Comparison of ENCODE assay signal across 26 cellular contexts in the genomic region with DNA sequence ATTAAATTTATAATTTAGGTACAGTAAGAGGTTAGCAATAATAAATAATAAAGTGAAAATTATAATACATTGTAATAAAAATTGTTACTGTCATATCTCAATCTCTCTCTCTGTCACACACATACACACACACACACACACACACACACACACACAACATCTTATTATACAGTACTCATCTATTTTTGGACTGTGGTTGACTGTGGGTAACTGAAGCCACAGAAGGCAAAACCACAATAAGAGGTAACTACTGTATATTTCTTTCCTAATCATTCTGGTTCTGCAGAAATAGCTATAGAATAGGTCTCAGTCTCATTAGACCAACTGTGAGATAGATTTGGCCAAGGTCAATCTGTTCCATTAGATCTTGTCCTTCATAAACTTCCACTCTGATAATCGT. TPM values are rescaled to one million over a fixed set of nuclear protein-coding genes. Genes with fewer than 3 reads are reported as not detected.
DNase-seq lines count a peak whose midpoint lies in the region; ATAC-seq, FAIRE-seq and TF ChIP-seq lines count a peak whose summit lies in the region.
"Had no signal": no experiment of that assay in that cellular context is flagged by ENCODE, and none has a peak within 500 bp of the region (broad histone marks: within the 10 kb centered on the region; RNA-seq: fewer than 3 reads in every experiment).

No MANE protein-coding gene starts in this region.

- H2BK20ac ChIP-seq in H1 (ENCODE audit: low read length) = no peak overlapping the region

- no peak overlapping the region for H2BK12ac ChIP-seq in H1 (ENCODE audit: low read depth, low read length)

- TF ChIP-seq CTCF in MM.1S (IDR thresholded peaks at IDR 0.05; ENCODE audit: low read length) (no peak), H1 (IDR thresholded peaks at IDR 0.05; ENCODE audit: control extremely low read depth in 1 of 3, insufficient read depth in 1 of 3, low read depth in 1 of 3, low read length in 3 of 3) (no peak)

- TF ChIP-seq EP300 in H1 (IDR thresholded peaks at IDR 0.05; ENCODE audit: borderline replicate concordance in 1 of 2, low read depth in 2 of 2, low read length in 2 of 2) = no peak

- H3K27me3 ChIP-seq in BLaER1 (no peaks in the 10 kb centered on the region), MM.1S (replicated peaks; ENCODE audit: insufficient read depth, low read length) (no peaks in the 10 kb centered on the region), H1 (replicated peaks in 1 of 4; ENCODE audit: control insufficient read depth in 3 of 4, extremely low read depth in 1 of 4, insufficient read depth in 3 of 4, low read length in 3 of 4) (no peaks in the 10 kb centered on the region)
- H3K27me3 ChIP-seq: hepatocyte, Peyer's patch, upper lobe of left lung had no signal

- H3K79me1 ChIP-seq in H1 (ENCODE audit: low read depth, low read length) = no peaks in the 10 kb centered on the region

- H3K4me2 ChIP-seq in BLaER1 (peak overlapping the region; percentile 70), MM.1S (ENCODE audit: low read depth, low read length) (peak overlapping the region; percentile 38), H1 (ENCODE audit: insufficient read depth in 1 of 2, low read depth in 2 of 2, low read length in 2 of 2) (no peak overlapping the region)
- H3K4me2 ChIP-seq: A549, hepatocyte had no signal

- H4K20me1 ChIP-seq in BLaER1 (no peaks in the 10 kb centered on the region), MM.1S (ENCODE audit: insufficient read depth, low read length) (no peaks in the 10 kb centered on the region), H1 (replicated peaks in 1 of 2; ENCODE audit: control insufficient read depth in 1 of 2, insufficient read depth in 2 of 2, low read length in 2 of 2) (no peaks in the 10 kb centered on the region)

- no peaks in the 10 kb centered on the region for H3K9me2 ChIP-seq in MM.1S (replicated peaks; ENCODE audit: insufficient read depth, low read length)

- H3K27ac ChIP-seq in BLaER1 (no peak overlapping the region), MM.1S (ENCODE audit: low read length) (no peak overlapping the region), H1 (ENCODE audit: low read depth, low read length) (no peak overlapping the region)
- H3K27ac ChIP-seq: A549, hepatocyte, Peyer's patch, upper lobe of left lung had no signal

- peak; percentile 93 for DNase-seq in MM.1S
- DNase-seq in OCI-M1 (lab: John Stamatoyannopoulos, UW) = peak; percentile 53
- DNase-seq in H1 (ENCODE audit: low read depth in 1 of 2, low spot score in 2 of 2) = no peak
- no peak for DNase-seq in activated CD4-positive, CD25-positive, alpha-beta regulatory T cell (lab: John Stamatoyannopoulos, UW)
- no peak for DNase-seq in SW 1271 (lab: John Stamatoyannopoulos, UW)
- no peak for DNase-seq in dedifferentiated amniotic fluid mesenchymal stem cell (ENCODE audit: extremely low spot score)
- DNase-seq: activated CD4-positive, alpha-beta T cell treated with anti-CD3 and anti-CD28 coated beads, Interleukin-2, amount 50 U/mL, for 48 hours; activated gamma-delta T cell; activated naive CD8-positive, alpha-beta T cell treated with anti-CD3 and anti-CD28 coated beads, Interleukin-2, amount 50 U/mL, for 24 hours; COR-L47; DMS79; effector memory CD4-positive, alpha-beta T cell; foreskin fibroblast; NCI-H1436; NCI-H2107; Peyer's patch; small intestine; stimulated activated CD4-positive, alpha-beta T cell treated with anti-CD3 and anti-CD28 coated beads, Interleukin-2, amount 100 ng/mL, for 24 hours; upper lobe of left lung had no signal

- no peak overlapping the region for H2BK5ac ChIP-seq in H1 (ENCODE audit: low read depth, low read length)

- no peak for TF ChIP-seq RAD21 in H1 (IDR thresholded peaks at IDR 0.05 in 1 of 2, conservative IDR thresholded peaks at IDR 0.05 in 1 of 2; ENCODE audit: low read depth in 2 of 2, low read length in 2 of 2)

- H3K4me1 ChIP-seq in BLaER1 (peaks cover 19% of the 10 kb centered on the region), MM.1S (ENCODE audit: low read length) (peaks cover 6% of the 10 kb centered on the region), H1 (replicated peaks in 1 of 4; ENCODE audit: control insufficient read depth in 3 of 4, insufficient read depth in 4 of 4, low read length in 3 of 4) (no peaks in the 10 kb centered on the region)
- H3K4me1 ChIP-seq: A549, Peyer's patch, upper lobe of left lung had no signal

- no peak overlapping the region for H3K9ac ChIP-seq in BLaER1
- no peak overlapping the region for H3K9ac ChIP-seq in MM.1S (ENCODE audit: low read length)
- H3K9ac ChIP-seq in H1 (replicated peaks in 1 of 4; ENCODE audit: extremely low read depth in 1 of 4, low read depth in 3 of 4, low read length in 3 of 4) = no peak overlapping the region

- CTCF ChIA-PET in H1 (lab: Charles Lee; ENCODE audit: partially characterized antibody) = interaction anchor here (0.7 to 1.1 kb wide), 3 partner anchors 20 to 222 kb away, joined by 3 to 4 read pairs (median 3); no protein-coding TSS in a partner anchor

- H3K56ac ChIP-seq in H1 (replicated peaks; ENCODE audit: insufficient read length, low read depth, low read length) = peak overlapping the region; percentile 53

- 85% methylated on average over 1 of the region's 1 CpG; no CpG with 5 or more reads in 1 of the 2 experiments for WGBS in H1 (ENCODE audit: extremely low coverage in 1 of 2, insufficient coverage in 1 of 2, insufficient read length in 1 of 2, insufficient replicate concordance in 2 of 2, low coverage in 1 of 2, low lambda C conversion rate in 2 of 2, missing lambda C conversion rate in 1 of 2), 2 experiments

- no peak overlapping the region for H3K23ac ChIP-seq in H1 (ENCODE audit: insufficient read length)

- no peak overlapping the region for H3K18ac ChIP-seq in H1 (ENCODE audit: extremely low read depth, low read length)

- H3K4me3 ChIP-seq in BLaER1 (no peak overlapping the region), MM.1S (ENCODE audit: low read length) (no peak overlapping the region), H1 (ENCODE audit: extremely low read depth in 1 of 4, insufficient read depth in 2 of 4, low read depth in 3 of 4, low read length in 4 of 4) (no peak overlapping the region)
- H3K4me3 ChIP-seq: A549, hepatocyte, Peyer's patch, upper lobe of left lung had no signal

- H3K23me2 ChIP-seq in H1 (ENCODE audit: low read depth, low read length) = peaks cover 2% of the 10 kb centered on the region; the same call in 1 of the 2 replicates

- no peak overlapping the region for H3K14ac ChIP-seq in H1 (ENCODE audit: insufficient read length)

- no peak overlapping the region for H4K8ac ChIP-seq in H1 (ENCODE audit: extremely low read depth, insufficient read depth, low read length)

- H4K91ac ChIP-seq in H1 (replicated peaks; ENCODE audit: insufficient read length, low read length) = no peak overlapping the region

- no peak for FAIRE-seq in H1 (lab: Jason Lieb, UNC)
- FAIRE-seq: A549, H54, HTR-8/SVneo had no signal

- H2AK5ac ChIP-seq in H1 (ENCODE audit: low read depth, low read length) = no peak overlapping the region

- no peak overlapping the region for H2AFZ ChIP-seq in MM.1S (ENCODE audit: low read length)
- H2AFZ ChIP-seq in H1 (ENCODE audit: low read length) = no peak overlapping the region
- H2AFZ ChIP-seq: hepatocyte had no signal

- TF ChIP-seq POLR2A in H1 (IDR thresholded peaks at IDR 0.05; ENCODE audit: control extremely low read depth in 1 of 2, low read depth in 2 of 2, low read length in 2 of 2) = no peak

- H2BK120ac ChIP-seq in H1 (replicated peaks; ENCODE audit: low read depth, low read length) = no peak overlapping the region

- no peak for ATAC-seq in GM19397 (IDR thresholded peaks at IDR 0.05; ENCODE audit: unreplicated experiment)
- ATAC-seq: A549; activated naive CD8-positive, alpha-beta T cell treated with anti-CD3 and anti-CD28 coated beads, Interleukin-2, amount 50 U/mL, for 24 hours had no signal

- H3K9me3 ChIP-seq in BLaER1 (no peaks in the 10 kb centered on the region), MM.1S (replicated peaks; ENCODE audit: insufficient read depth, low read length) (no peaks in the 10 kb centered on the region), H1 (ENCODE audit: insufficient read depth in 2 of 2, low read depth in 1 of 2, low read length in 1 of 2) (no peaks in the 10 kb centered on the region)
- H3K9me3 ChIP-seq: A549, Peyer's patch, upper lobe of left lung had no signal

- H3K79me2 ChIP-seq in MM.1S (ENCODE audit: low read length) (no peaks in the 10 kb centered on the region), H1 (ENCODE audit: control insufficient read depth in 1 of 2, insufficient read depth in 2 of 2, low read length in 2 of 2) (no peaks in the 10 kb centered on the region)
- H3K79me2 ChIP-seq: hepatocyte had no signal

- no peaks in the 10 kb centered on the region for H3K36me3 ChIP-seq in BLaER1
- no peaks in the 10 kb centered on the region for H3K36me3 ChIP-seq in MM.1S (replicated peaks; ENCODE audit: insufficient read depth, low read length)
- no peaks in the 10 kb centered on the region for H3K36me3 ChIP-seq in H1 (ENCODE audit: control insufficient read depth in 2 of 4, insufficient read depth in 4 of 4, low read length in 3 of 4)
- H3K36me3 ChIP-seq: Peyer's patch, upper lobe of left lung had no signal

- H2BK15ac ChIP-seq in H1 (ENCODE audit: low read length) = no peak overlapping the region

- H3K4ac ChIP-seq in H1 (replicated peaks; ENCODE audit: insufficient read length, low read depth, low read length) = no peak overlapping the region

- POLR2A ChIA-PET in H1 (lab: Charles Lee; ENCODE audit: partially characterized antibody) = no interaction called here

- H3F3A ChIP-seq in MM.1S (ENCODE audit: insufficient read depth, low read length) = no peaks in the 10 kb centered on the region

- no peak overlapping the region for H4K5ac ChIP-seq in H1 (ENCODE audit: insufficient read length, low read depth, low read length)

TF ChIP-seq in H1, 55 proteins besides CTCF, POLR2A, EP300 and RAD21:
- TF ChIP-seq TAF1 (IDR thresholded peaks at IDR 0.05; ENCODE audit: low read depth, low read length) = no peak
TF ChIP-seq in H1: peak in this region for 0.

RNA-seq across cellular contexts. Expression of a gene that starts 33.1 kb away (rescaled TPM):
- total RNA-seq in H1 (2021; fragmentation: NEBNext Ultra II Directional; extraction: Animal tissue kit (Norgen Biotek cat#: 25700)) = 1.7 and 2.0 TPM in 2 replicates
- polyA plus RNA-seq in H1 (2011; rRNA removed) = 0.44 and 0.73 TPM in 2 replicates
- 1.1 TPM for polyA plus RNA-seq in H1 (2011; cell fraction: cytosol; rRNA removed)
- polyA plus RNA-seq in H1 (2011; cell fraction: nucleus; rRNA removed) = 0.60 TPM
- 1.2 to 1.9 TPM (median 1.3 TPM) in 4 replicates for polyA plus RNA-seq in H1 (2012, experiment 1 of 2)
- polyA plus RNA-seq in H1 (2012, experiment 2 of 2) = 0.10 TPM
- 2.3 TPM for polyA plus RNA-seq in H1 (2013, experiment 1 of 2)
- 2.7 TPM for polyA plus RNA-seq in H1 (2013, experiment 2 of 2)
- 1.5 and 2.6 TPM in 2 replicates for polyA minus RNA-seq in H1 (2011; rRNA and poly(A)+ RNA removed)
- polyA minus RNA-seq in H1 (2011; cell fraction: cytosol; rRNA and poly(A)+ RNA removed) = 1.1 TPM
- 7.1 TPM for polyA minus RNA-seq in H1 (2011; cell fraction: nucleus; rRNA and poly(A)+ RNA removed)
- total RNA-seq: NCI-H460 had no signal

Comparison
In these comparisons a context has a peak if more than half of its experiments do, and no peak if none do; other contexts are left out.
1. H3K4me2 ChIP-seq: peak in BLaER1 (single experiment) and MM.1S (single experiment); none in H1 (0 of 2).
2. DNase-seq: peak in MM.1S (single experiment) and OCI-M1 (single experiment); none in H1 (0 of 2), activated CD4-positive, CD25-positive, alpha-beta regulatory T cell (0 of 4), SW 1271 (0 of 2) and dedifferentiated amniotic fluid mesenchymal stem cell (single experiment).